In the genomic region with DNA sequence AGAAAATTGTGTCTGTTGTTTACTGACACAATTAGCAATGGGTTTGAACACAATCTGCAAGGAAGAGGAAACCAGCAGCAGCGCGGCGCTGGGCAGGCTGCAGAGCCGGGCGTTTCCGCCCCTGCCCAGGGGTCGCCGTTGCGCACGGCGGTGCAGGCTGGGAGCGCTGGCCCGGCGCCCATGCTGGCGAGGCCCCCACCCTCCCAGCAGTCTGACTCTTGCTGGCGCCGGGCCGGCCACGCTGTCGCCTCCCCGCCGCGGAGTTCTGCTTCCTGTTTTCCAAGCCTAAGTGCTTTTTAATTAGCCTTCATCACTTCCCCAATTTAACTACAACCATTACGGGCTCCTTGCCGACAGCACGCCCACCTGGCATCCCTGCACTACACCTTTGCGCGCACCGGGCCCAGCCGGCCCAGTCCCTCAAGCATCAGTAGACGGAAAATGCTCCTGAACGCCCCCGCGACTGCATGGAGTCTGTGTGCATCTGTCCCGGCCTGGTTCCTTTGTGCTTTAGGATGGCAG, we compare ENCODE assay signal across 8 cellular contexts.
DNase-seq lines count a peak whose midpoint lies in the region; ATAC-seq and TF ChIP-seq lines count a peak whose summit lies in the region.

No MANE protein-coding gene starts in this region.

- ATAC-seq in HG02588 (IDR thresholded peaks at IDR 0.05; ENCODE audit: unreplicated experiment) (peak; percentile 59), GM21717 (IDR thresholded peaks at IDR 0.05; ENCODE audit: unreplicated experiment) (no peak)

- intact Hi-C loops in adrenal gland (cut with DNase I) = no loop called here

- H3K9me3 ChIP-seq in adrenal gland (replicated peaks in 1 of 3) = no peaks in the 10 kb centered on the region
- no peaks in the 10 kb centered on the region for H3K9me3 ChIP-seq in right atrium auricular region

- no peak for TF ChIP-seq POLR2A in adrenal gland (IDR thresholded peaks at IDR 0.05)

- H3K27me3 ChIP-seq in adrenal gland (no peaks in the 10 kb centered on the region), right atrium auricular region (no peaks in the 10 kb centered on the region)

- DNase-seq in DMS79 treated with DMSO at 0.1 percent for 48 hours (lab: John Stamatoyannopoulos, UW) (peak; percentile 95), NCI-H345 (lab: John Stamatoyannopoulos, UW) (peak; percentile 54), adrenal gland (peak; percentile 30 to 67 (median 58)), right atrium auricular region (ENCODE audit: low spot score) (peak; percentile 71), pons (ENCODE audit: low spot score) (peak; percentile 70), NCI-H526 treated with DMSO at 0.1 percent for 48 hours (lab: John Stamatoyannopoulos, UW) (no peak)

- no peaks in the 10 kb centered on the region for H3K36me3 ChIP-seq in adrenal gland (replicated peaks in 1 of 2)
- H3K36me3 ChIP-seq in right atrium auricular region = no peaks in the 10 kb centered on the region

- H3K4me3 ChIP-seq in adrenal gland = peak overlapping the region in 2 of 4 donors; percentile 26 to 60
- H3K4me3 ChIP-seq in right atrium auricular region = peak overlapping the region; percentile 40 to 54

- H3K4me1 ChIP-seq in adrenal gland (replicated peaks in 1 of 2) = peaks cover 3 to 4% of the 10 kb centered on the region in 2 donors
- H3K4me1 ChIP-seq in right atrium auricular region = no peaks in the 10 kb centered on the region

- H3K27ac ChIP-seq in adrenal gland (peak overlapping the region in 1 of 5 donors; percentile 60), right atrium auricular region (peak overlapping the region; percentile 18 to 58)

- 0 to 2% (median 1%) methylated on average over 19 to 35 of the region's 35 CpGs for WGBS in adrenal gland, 4 donors

- TF ChIP-seq CTCF in adrenal gland (IDR thresholded peaks at IDR 0.05) (no peak), right atrium auricular region (IDR thresholded peaks at IDR 0.05) (peak in 1 of 2 donors; percentile 26)
